8 cellular contexts compared by ENCODE assay signal in the genomic region with DNA sequence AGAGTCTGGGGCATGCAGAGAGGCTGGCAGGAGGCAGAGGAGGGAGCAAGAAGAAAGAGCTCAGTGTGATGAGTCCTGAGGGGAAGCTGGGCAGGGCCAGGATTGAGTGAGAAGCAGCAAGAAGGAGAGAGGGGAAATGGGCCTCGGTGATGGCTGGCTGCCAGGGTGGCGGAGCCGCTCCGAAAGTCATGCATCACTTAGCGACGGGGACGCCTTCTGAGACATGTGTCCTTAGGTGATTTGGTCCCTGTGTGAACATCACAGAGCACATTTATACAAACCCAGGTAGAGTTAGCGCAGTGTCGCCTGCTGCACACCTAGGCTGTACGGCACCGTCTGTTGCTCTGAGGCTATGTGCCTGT. TPM values are rescaled to one million over a fixed set of nuclear protein-coding genes. Genes with fewer than 3 reads are reported as not detected.
A peak's percentile ranks its signal among the peaks of the same experiment; 100 is the strongest.
DNase-seq lines count a peak whose midpoint lies in the region; TF ChIP-seq lines count a peak whose summit lies in the region.

No MANE protein-coding gene starts in this region.

- peak overlapping the region; percentile 85 for H3K27ac Mint-ChIP-seq in T-helper 1 cell treated with Interleukin-12 subunit alpha and Interleukin-12 subunit beta and Interleukin-4 antibody, amounts not matched to agents 30 μg/mL and 1 μg/mL, for 36 hours
- peak overlapping the region; percentile 90 for H3K27ac Mint-ChIP-seq in activated CD4-positive, alpha-beta memory T cell treated with anti-CD3 and anti-CD28 coated beads, Interleukin-2, amount 10 ng/mL, durations not matched to agents 7 days and 5 days

- DNase-seq in T-helper 1 cell: no peak
- DNase-seq in activated CD4-positive, alpha-beta memory T cell treated with anti-CD3 and anti-CD28 coated beads, Interleukin-2, amount 10 ng/mL, durations not matched to agents 7 days and 5 days: no peak
- peak; percentile 3 to 43 for DNase-seq in hippocampal formation (lab: John Stamatoyannopoulos, UW)
- DNase-seq in tibial artery: peak; percentile 62 to 70
- DNase-seq in H4 (ENCODE audit: low spot score): no peak
- DNase-seq in brain microvascular endothelial cell: no peak
- DNase-seq in HuH-7 (ENCODE audit: low spot score): no peak

- H3K36me3 ChIP-seq in tibial artery (no peaks in the 10 kb centered on the region), brain microvascular endothelial cell (replicated peaks) (no peaks in the 10 kb centered on the region)

- in situ Hi-C loops in brain microvascular endothelial cell (cut with HindIII; ENCODE audit: low pct_ligation_motif_present, low sequenced_read_pairs): no loop called here

- H3K4me1 Mint-ChIP-seq in T-helper 1 cell treated with Interleukin-12 subunit alpha and Interleukin-12 subunit beta and Interleukin-4 antibody, amounts not matched to agents 30 μg/mL and 1 μg/mL, for 36 hours (ENCODE audit: low read depth): peaks cover 52% of the 10 kb centered on the region
- H3K4me1 Mint-ChIP-seq in activated CD4-positive, alpha-beta memory T cell treated with anti-CD3 and anti-CD28 coated beads, Interleukin-2, amount 10 ng/mL, durations not matched to agents 7 days and 5 days: peaks cover 56% of the 10 kb centered on the region

- no peaks in the 10 kb centered on the region for H3K9me3 Mint-ChIP-seq in T-helper 1 cell treated with Interleukin-12 subunit alpha and Interleukin-12 subunit beta and Interleukin-4 antibody, amounts not matched to agents 30 μg/mL and 1 μg/mL, for 36 hours
- no peaks in the 10 kb centered on the region for H3K9me3 Mint-ChIP-seq in activated CD4-positive, alpha-beta memory T cell treated with anti-CD3 and anti-CD28 coated beads, Interleukin-2, amount 10 ng/mL, durations not matched to agents 7 days and 5 days

- no peaks in the 10 kb centered on the region for H3K27me3 Mint-ChIP-seq in T-helper 1 cell treated with Interleukin-12 subunit alpha and Interleukin-12 subunit beta and Interleukin-4 antibody, amounts not matched to agents 30 μg/mL and 1 μg/mL, for 36 hours (ENCODE audit: low read depth)
- no peaks in the 10 kb centered on the region for H3K27me3 Mint-ChIP-seq in activated CD4-positive, alpha-beta memory T cell treated with anti-CD3 and anti-CD28 coated beads, Interleukin-2, amount 10 ng/mL, durations not matched to agents 7 days and 5 days

- no peak overlapping the region for H3K27ac ChIP-seq in tibial artery
- H3K27ac ChIP-seq in brain microvascular endothelial cell: no peak overlapping the region

- no peaks in the 10 kb centered on the region for H3K9me3 ChIP-seq in tibial artery

- H3K4me3 Mint-ChIP-seq in T-helper 1 cell treated with Interleukin-12 subunit alpha and Interleukin-12 subunit beta and Interleukin-4 antibody, amounts not matched to agents 30 μg/mL and 1 μg/mL, for 36 hours: peak overlapping the region; percentile 62
- peak overlapping the region; percentile 75 for H3K4me3 Mint-ChIP-seq in activated CD4-positive, alpha-beta memory T cell treated with anti-CD3 and anti-CD28 coated beads, Interleukin-2, amount 10 ng/mL, durations not matched to agents 7 days and 5 days

- H3K27me3 ChIP-seq in tibial artery (no peaks in the 10 kb centered on the region), brain microvascular endothelial cell (replicated peaks) (no peaks in the 10 kb centered on the region)

- peaks cover 4% of the 10 kb centered on the region for H3K36me3 Mint-ChIP-seq in T-helper 1 cell treated with Interleukin-12 subunit alpha and Interleukin-12 subunit beta and Interleukin-4 antibody, amounts not matched to agents 30 μg/mL and 1 μg/mL, for 36 hours (ENCODE audit: low read depth)
- peaks cover 20% of the 10 kb centered on the region for H3K36me3 Mint-ChIP-seq in activated CD4-positive, alpha-beta memory T cell treated with anti-CD3 and anti-CD28 coated beads, Interleukin-2, amount 10 ng/mL, durations not matched to agents 7 days and 5 days (ENCODE audit: low read depth)

- no peak overlapping the region for H3K4me3 ChIP-seq in tibial artery
- H3K4me3 ChIP-seq in brain microvascular endothelial cell (ENCODE audit: low read depth, low read length): no peak overlapping the region

- intact Hi-C loops in tibial artery (cut with DNase I; ENCODE audit: low total_unique reads): no loop called here

- CTCF ChIA-PET in activated CD4-positive, alpha-beta memory T cell treated with anti-CD3 and anti-CD28 coated beads, Interleukin-2, amount 10 ng/mL, durations not matched to agents 7 days and 5 days (lab: Charles Lee): interaction anchor here (0.9 to 1.2 kb wide), 3 partner anchors 19 to 26 kb away, joined by 3 to 5 read pairs (median 3); no protein-coding TSS in a partner anchor

- no peak for TF ChIP-seq CTCF in tibial artery (IDR thresholded peaks at IDR 0.05)
- TF ChIP-seq CTCF in brain microvascular endothelial cell (IDR thresholded peaks at IDR 0.05; ENCODE audit: low read depth, low read length, missing control alignments): no peak

- H3K4me1 ChIP-seq in tibial artery: peaks cover 0 to 32% (median 15%) of the 10 kb centered on the region in 4 donors

- POLR2A ChIA-PET in activated CD4-positive, alpha-beta memory T cell treated with anti-CD3 and anti-CD28 coated beads, Interleukin-2, amount 10 ng/mL, durations not matched to agents 7 days and 5 days (lab: Charles Lee): interaction anchor here (6.7 kb wide), 1 partner anchor 15 kb away, joined by 75 read pairs; the partner anchor contains the start of gene TBC1D22A

RNA-seq across cellular contexts. Expression of gene TBC1D22A, which starts 15.1 kb away (rescaled TPM):
- 10 to 100 TPM; 38.5 to 41.0 TPM for total RNA-seq in activated CD4-positive, alpha-beta memory T cell treated with anti-CD3 and anti-CD28 coated beads, Interleukin-2, amount 10 ng/mL, durations not matched to agents 7 days and 5 days
- total RNA-seq in H4 (2014; rRNA removed; shearing (Covaris generic)): 7.0 and 8.6 TPM in 2 replicates

RNA-seq across cellular contexts. Expression of gene CERK, which starts 39.5 kb away (rescaled TPM):
- 10 to 100 TPM; 68.7 to 73.4 TPM for total RNA-seq in activated CD4-positive, alpha-beta memory T cell treated with anti-CD3 and anti-CD28 coated beads, Interleukin-2, amount 10 ng/mL, durations not matched to agents 7 days and 5 days
- 16.9 and 19.6 TPM in 2 replicates for total RNA-seq in H4 (2014; rRNA removed; shearing (Covaris generic))

Comparison
In these comparisons a context has a peak if more than half of its experiments do, and no peak if none do; other contexts are left out.
1. DNase-seq: peak in hippocampal formation (2 of 2) and tibial artery (2 of 2); none in T-helper 1 cell (0 of 5), activated CD4-positive, alpha-beta memory T cell treated with anti-CD3 and anti-CD28 coated beads, Interleukin-2, amount 10 ng/mL, durations not matched to agents 7 days and 5 days (single experiment), H4 (single experiment), brain microvascular endothelial cell (single experiment) and HuH-7 (single experiment).